11 cellular contexts compared by ENCODE assay signal in genomic region chr5:1246711-1247431, GRCh38. TPM values are rescaled to one million over a fixed set of nuclear protein-coding genes. Genes with fewer than 3 reads are reported as not detected.
DNase-seq lines count a peak whose midpoint lies in the region; ATAC-seq and TF ChIP-seq lines count a peak whose summit lies in the region.
"Had no signal": no experiment of that assay in that cellular context is flagged by ENCODE, and none has a peak within 500 bp of the region (broad histone marks: within the 10 kb centered on the region; RNA-seq: fewer than 3 reads in every experiment).

No MANE protein-coding gene starts in this region.

- no peaks in the 10 kb centered on the region for H3K79me2 ChIP-seq in mammary epithelial cell (ENCODE audit: insufficient read depth, low read length)

- 40% methylated on average over 18 of the region's 43 CpGs for WGBS in mammary epithelial cell (ENCODE audit: low coverage, missing lambda C conversion rate)

- dilution Hi-C loops in mammary epithelial cell (cut with HindIII; ENCODE audit: low sequenced_read_pairs) = loop anchor here (5.0 to 10.0 kb wide), 2 partner anchors 45 to 68 kb away; partner anchors contain the start of gene SLC6A19

- BruUV-seq in mammary epithelial cell (replicated peaks; lab: Mats Ljungman, UMichigan) = no TSS peak

- intact Hi-C loops in mammary epithelial cell (cut with micrococcal nuclease) = no loop called here
- intact Hi-C loops in uterus (cut with DNase I; ENCODE audit: low total_unique reads) = no loop called here

- no peak overlapping the region for H2AFZ ChIP-seq in mammary epithelial cell (ENCODE audit: low read depth, low read length)

- no peak for TF ChIP-seq CTCF in mammary epithelial cell (conservative IDR thresholded peaks at IDR 0.05 in 1 of 2, IDR thresholded peaks at IDR 0.05 in 1 of 2; ENCODE audit: extremely low read depth in 1 of 2, insufficient read depth in 1 of 2, low read depth in 1 of 2, low read length in 2 of 2)
- TF ChIP-seq CTCF in WERI-Rb-1 (IDR thresholded peaks at IDR 0.05; ENCODE audit: low read depth, low read length) = no peak
- no peak for TF ChIP-seq CTCF in uterus (IDR thresholded peaks at IDR 0.05)

- H3K9me3 ChIP-seq in mammary epithelial cell (replicated peaks; ENCODE audit: insufficient read depth, low read length) = no peaks in the 10 kb centered on the region
- H3K9me3 ChIP-seq in WERI-Rb-1 (ENCODE audit: severe bottlenecking) = no peaks in the 10 kb centered on the region
- H3K9me3 ChIP-seq in uterus = no peaks in the 10 kb centered on the region

- H3K27ac ChIP-seq in mammary epithelial cell (ENCODE audit: insufficient read depth, low read depth, low read length) (no peak overlapping the region), WERI-Rb-1 (no peak overlapping the region), uterus (no peak overlapping the region)
- H3K27ac ChIP-seq: 22Rv1 had no signal

- H3K4me3 ChIP-seq in mammary epithelial cell (replicated peaks in 1 of 3; ENCODE audit: insufficient read depth in 1 of 3, low read depth in 2 of 3, low read length in 3 of 3) = no peak overlapping the region
- H3K4me3 ChIP-seq in WERI-Rb-1 (ENCODE audit: low read depth, low read length) = no peak overlapping the region
- H3K4me3 ChIP-seq in uterus = no peak overlapping the region

- DNase-seq in DMS 273 (lab: John Stamatoyannopoulos, UW; ENCODE audit: unreplicated experiment) (peak; percentile 69), DMS 273 treated with DMSO at 0.1 percent for 48 hours (lab: John Stamatoyannopoulos, UW) (no peak), NCI-H1092 treated with DMSO at 0.1 percent for 48 hours (lab: John Stamatoyannopoulos, UW) (peak; percentile 65), mammary epithelial cell (peak; percentile 24), myocyte (ENCODE audit: low read depth) (peak; percentile 71), WERI-Rb-1 (no peak), uterus (no peak)

- H3K36me3 ChIP-seq in mammary epithelial cell (ENCODE audit: insufficient read depth, low read length) (no peaks in the 10 kb centered on the region), WERI-Rb-1 (no peaks in the 10 kb centered on the region), uterus (no peaks in the 10 kb centered on the region)

- no peaks in the 10 kb centered on the region for H4K20me1 ChIP-seq in mammary epithelial cell (ENCODE audit: insufficient read depth, low read length)

- no peaks in the 10 kb centered on the region for H3K27me3 ChIP-seq in mammary epithelial cell (ENCODE audit: insufficient read depth, low read length)
- no peaks in the 10 kb centered on the region for H3K27me3 ChIP-seq in WERI-Rb-1 (ENCODE audit: insufficient read depth, low read depth, severe bottlenecking)
- H3K27me3 ChIP-seq in uterus = peaks cover 0 to 14% of the 10 kb centered on the region in 2 donors

- no peak for ATAC-seq in GM21723 (IDR thresholded peaks at IDR 0.05; ENCODE audit: unreplicated experiment)

- in situ Hi-C loops in mammary epithelial cell (cut with MboI; ENCODE audit: low sequenced_read_pairs in 2 of 2) = no loop called here

- no peak for TF ChIP-seq POLR2A in uterus (IDR thresholded peaks at IDR 0.05)

- H3K4me1 ChIP-seq in mammary epithelial cell (ENCODE audit: insufficient read depth, low read length) (no peaks in the 10 kb centered on the region), uterus (no peaks in the 10 kb centered on the region)

- no peak overlapping the region for H3K9ac ChIP-seq in mammary epithelial cell (ENCODE audit: insufficient read depth, low read length)

- H3K4me2 ChIP-seq in mammary epithelial cell (ENCODE audit: insufficient read depth, low read depth, low read length) = no peak overlapping the region

- CTCF ChIA-PET in mammary epithelial cell (lab: Charles Lee; ENCODE audit: low non-redundant PET) = no interaction called here

RNA-seq across cellular contexts. Expression of gene SLC6A18, which starts 21.7 kb away (rescaled TPM):
- total RNA-seq in mammary epithelial cell = not detected
- polyA plus RNA-seq in mammary epithelial cell = not detected
- polyA minus RNA-seq in mammary epithelial cell = not detected
- not detected in 2 replicates for total RNA-seq in myocyte
- not detected for polyA plus RNA-seq in myocyte (2012)
- not detected for total RNA-seq in uterus
- total RNA-seq: H4, skeletal muscle tissue had no signal

RNA-seq across cellular contexts. Expression of gene SLC6A19, which starts 45.5 kb away (rescaled TPM):
- not detected for total RNA-seq in mammary epithelial cell
- not detected for polyA plus RNA-seq in mammary epithelial cell
- not detected for polyA minus RNA-seq in mammary epithelial cell
- 0.31 TPM in 1 of 2 replicates, not detected in the other for total RNA-seq in myocyte
- not detected for polyA plus RNA-seq in myocyte (2012)
- total RNA-seq in uterus = under 1 TPM in 1 of 4 donors, not detected in 3; under 0.01 TPM
- total RNA-seq: H4 had no signal

RNA-seq across cellular contexts. Expression of gene TERT, which starts 48.0 kb away (rescaled TPM):
- total RNA-seq in mammary epithelial cell (not detected), myocyte (165 and 184 TPM in 2 replicates), uterus (under 1 TPM in 1 of 4 donors, not detected in 3; 0.26 TPM)
- polyA plus RNA-seq in mammary epithelial cell = not detected
- not detected for polyA minus RNA-seq in mammary epithelial cell
- 158 TPM for polyA plus RNA-seq in myocyte (2012)
- total RNA-seq: skeletal muscle tissue had no signal

Comparison
In these comparisons a context has a peak if more than half of its experiments do, and no peak if none do; other contexts are left out.
1. DNase-seq: peak in DMS 273 (single experiment), NCI-H1092 treated with DMSO at 0.1 percent for 48 hours (single experiment), mammary epithelial cell (single experiment) and myocyte (single experiment); none in DMS 273 treated with DMSO at 0.1 percent for 48 hours (single experiment), WERI-Rb-1 (single experiment) and uterus (0 of 2).
2. RNA of gene TERT, which starts 48.0 kb away (total RNA-seq): 165 to 184 TPM in myocyte; not detected in mammary epithelial cell and 0.26 TPM in uterus; every median in the first group is over 100 times any median in the second.